1 cellular context compared by ENCODE assay signal in genomic region chr4:70994069-70994366, GRCh38.
TF ChIP-seq lines count a peak whose summit lies in the region.

No MANE protein-coding gene starts in this region.

TF ChIP-seq in HepG2, 621 proteins besides CTCF, POLR2A, EP300 and RAD21 (continued from another document):
- TF ChIP-seq ZBTB40 (IDR thresholded peaks at IDR 0.05) (no peak), ZBTB40 (CRISPR knock-in tag; IDR thresholded peaks at IDR 0.05) (0 out of 2 replicates have a peak, but pooled peaks have one; percentile 23), ZNF224 (CRISPR knock-in tag; IDR thresholded peaks at IDR 0.05) (0 out of 2 replicates have a peak, but pooled peaks have one; percentile 49), HDAC2 (CRISPR knock-in tag; IDR thresholded peaks at IDR 0.05) (0 out of 2 replicates have a peak, but pooled peaks have one; percentile 5), BCL3 (CRISPR knock-in tag; IDR thresholded peaks at IDR 0.05) (no peak), ZNF33B (CRISPR knock-in tag; IDR thresholded peaks at IDR 0.05) (no peak), ZNF790 (CRISPR knock-in tag; IDR thresholded peaks at IDR 0.05; ENCODE audit: borderline replicate concordance) (0 out of 2 replicates have a peak, but pooled peaks have one; percentile 27), FOXO4 (CRISPR knock-in tag; conservative IDR thresholded peaks at IDR 0.05) (0 out of 2 replicates have a peak, but pooled peaks have one; percentile 60), HIVEP1 (CRISPR knock-in tag; IDR thresholded peaks at IDR 0.05) (0 out of 2 replicates have a peak, but pooled peaks have one; percentile 22), KDM5A (IDR thresholded peaks at IDR 0.05; ENCODE audit: borderline replicate concordance, low read length) (peak; percentile 42; the same call in 1 of the 2 replicates), ZNF280B (CRISPR knock-in tag; IDR thresholded peaks at IDR 0.05; ENCODE audit: borderline replicate concordance) (0 out of 2 replicates have a peak, but pooled peaks have one; percentile 68), KDM4B (CRISPR knock-in tag; IDR thresholded peaks at IDR 0.05) (0 out of 2 replicates have a peak, but pooled peaks have one; percentile 3), ZFP91 (CRISPR knock-in tag; IDR thresholded peaks at IDR 0.05; ENCODE audit: borderline replicate concordance) (peak; percentile 1; the same call in 1 of the 2 replicates), CAMTA2 (CRISPR knock-in tag; IDR thresholded peaks at IDR 0.05; ENCODE audit: borderline replicate concordance) (no peak), NFYC (CRISPR knock-in tag; IDR thresholded peaks at IDR 0.05) (no peak)
